7 cellular contexts compared by ENCODE assay signal in genomic region chr2:30911327-30911726, GRCh38.
"Had no signal": no experiment of that assay in that cellular context is flagged by ENCODE, and none has a peak within 500 bp of the region (broad histone marks: within the 10 kb centered on the region; RNA-seq: fewer than 3 reads in every experiment).

No MANE protein-coding gene starts in this region.

- H3K27ac Mint-ChIP-seq: HFFc6, IgD-negative memory B cell had no signal

- H3K4me3 ChIP-seq: GM23248, HAP-1 had no signal

- H3K36me3 ChIP-seq: HAP-1 had no signal

- H3K27me3 Mint-ChIP-seq: IgD-negative memory B cell had no signal

- H3K4me1 ChIP-seq: HAP-1 had no signal

- H3K27ac ChIP-seq: GM23248, HL-60 had no signal

- DNase-seq: GM23248, GOT3, H7, HFFc6 had no signal

- H3K4me3 Mint-ChIP-seq: HFFc6, IgD-negative memory B cell had no signal

- H3K9me3 ChIP-seq: HAP-1 had no signal
